Comparison of ENCODE assay signal across 8 cellular contexts in the genomic region with DNA sequence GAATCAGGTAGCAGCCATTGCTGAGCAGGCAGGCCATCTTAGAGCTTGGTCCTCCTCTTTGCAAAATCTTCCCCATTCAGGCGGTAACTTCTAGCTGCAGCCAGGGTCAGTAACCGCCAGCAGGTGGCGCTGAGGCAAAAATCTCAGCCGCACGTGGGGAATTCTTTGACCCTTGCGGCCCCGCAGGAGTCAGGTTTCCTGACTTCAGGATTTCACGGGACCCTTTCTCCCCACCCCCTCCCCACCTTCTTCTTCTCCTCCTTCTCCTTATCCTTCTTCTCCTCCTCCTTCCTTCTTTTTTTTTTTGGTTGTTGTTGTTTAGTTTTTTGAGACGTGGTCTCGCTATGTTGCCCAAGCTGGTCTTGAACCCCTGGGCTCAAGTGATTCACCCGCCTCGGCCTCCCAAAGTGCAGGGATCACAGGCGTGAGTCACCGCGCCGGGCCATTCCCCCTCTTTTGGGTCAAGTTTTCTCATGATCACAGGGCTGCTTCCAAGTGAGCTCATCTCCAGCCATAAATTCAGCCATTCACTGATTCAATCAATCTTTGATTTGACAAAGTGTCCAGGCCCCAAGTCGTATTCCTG. TPM values are rescaled to one million over a fixed set of nuclear protein-coding genes. Genes with fewer than 3 reads are reported as not detected.
DNase-seq lines count a peak whose midpoint lies in the region; ATAC-seq, FAIRE-seq and TF ChIP-seq lines count a peak whose summit lies in the region.

No MANE protein-coding gene starts in this region.

- DNase-seq in D721Med (ENCODE audit: insufficient read length, low spot score) (no peak), HuH-7.5 (ENCODE audit: low spot score) (peak; percentile 64), T follicular helper cell (ENCODE audit: low read depth) (peak; percentile 32), left ventricle myocardium superior (peak; percentile 82), sciatic nerve (ENCODE audit: low spot score) (peak; percentile 86)
- DNase-seq in activated naive CD8-positive, alpha-beta T cell treated with anti-CD3 and anti-CD28 coated beads, Interleukin-2, amount 10 ng/mL, durations not matched to agents 7 days and 5 days: peak; percentile 79

- no peaks in the 10 kb centered on the region for H3K9me3 Mint-ChIP-seq in activated naive CD8-positive, alpha-beta T cell treated with anti-CD3 and anti-CD28 coated beads, Interleukin-2, amount 10 ng/mL, durations not matched to agents 7 days and 5 days

- H3K4me1 Mint-ChIP-seq in activated naive CD8-positive, alpha-beta T cell treated with anti-CD3 and anti-CD28 coated beads, Interleukin-2, amount 10 ng/mL, durations not matched to agents 7 days and 5 days: peaks cover 19% of the 10 kb centered on the region

- H3K27ac Mint-ChIP-seq in activated naive CD8-positive, alpha-beta T cell treated with anti-CD3 and anti-CD28 coated beads, Interleukin-2, amount 10 ng/mL, durations not matched to agents 7 days and 5 days: peak overlapping the region; percentile 87

- POLR2A ChIA-PET in activated naive CD8-positive, alpha-beta T cell treated with anti-CD3 and anti-CD28 coated beads, Interleukin-2, amount 10 ng/mL, durations not matched to agents 7 days and 5 days (lab: Charles Lee): interaction anchor here (0.6 to 1.9 kb wide), 12 partner anchors 8 to 1265 kb away, joined by 3 to 9 read pairs (median 4); partner anchors contain the start of genes MAP3K6 and SLC9A1

- H3K27me3 Mint-ChIP-seq in activated naive CD8-positive, alpha-beta T cell treated with anti-CD3 and anti-CD28 coated beads, Interleukin-2, amount 10 ng/mL, durations not matched to agents 7 days and 5 days: no peaks in the 10 kb centered on the region

- peaks cover 3% of the 10 kb centered on the region for H3K36me3 Mint-ChIP-seq in activated naive CD8-positive, alpha-beta T cell treated with anti-CD3 and anti-CD28 coated beads, Interleukin-2, amount 10 ng/mL, durations not matched to agents 7 days and 5 days

- H3K4me3 Mint-ChIP-seq in activated naive CD8-positive, alpha-beta T cell treated with anti-CD3 and anti-CD28 coated beads, Interleukin-2, amount 10 ng/mL, durations not matched to agents 7 days and 5 days: peak overlapping the region; percentile 90

- FAIRE-seq in D721Med (lab: Jason Lieb, UNC): no peak

- intact Hi-C loops in left ventricle myocardium superior (cut with micrococcal nuclease): loop anchor here (2.0 kb wide), 1 partner anchor 53 kb away; no protein-coding TSS in a partner anchor
- intact Hi-C loops in sciatic nerve (cut with DNase I): loop anchor here (5.0 kb wide), 1 partner anchor 51 kb away; no protein-coding TSS in a partner anchor

- TF ChIP-seq CTCF in D721Med (IDR thresholded peaks at IDR 0.05; ENCODE audit: insufficient read depth, missing control alignments): peak; percentile 76

- peak; percentile 61 for ATAC-seq in activated naive CD8-positive, alpha-beta T cell treated with anti-CD3 and anti-CD28 coated beads, Interleukin-2, amount 10 ng/mL, durations not matched to agents 7 days and 5 days (ENCODE audit: low read depth)
- peak; percentile 78 for ATAC-seq in left ventricle myocardium superior
- peak; percentile 84 for ATAC-seq in sciatic nerve
- ATAC-seq in GM19351 (IDR thresholded peaks at IDR 0.05; ENCODE audit: unreplicated experiment): no peak
- no peak for ATAC-seq in GM21423 (IDR thresholded peaks at IDR 0.05; ENCODE audit: unreplicated experiment)

RNA-seq across cellular contexts. Expression of gene TENT5B, which starts 33.4 kb away (rescaled TPM):
- total RNA-seq in activated naive CD8-positive, alpha-beta T cell treated with anti-CD3 and anti-CD28 coated beads, Interleukin-2, amount 10 ng/mL, durations not matched to agents 7 days and 5 days: not detected
- total RNA-seq in left ventricle myocardium superior (49.6 TPM), sciatic nerve (2.3 TPM)

RNA-seq across cellular contexts. Expression of gene TRNP1, which starts 52.6 kb away (rescaled TPM):
- total RNA-seq in activated naive CD8-positive, alpha-beta T cell treated with anti-CD3 and anti-CD28 coated beads, Interleukin-2, amount 10 ng/mL, durations not matched to agents 7 days and 5 days: not detected
- 27.4 TPM for total RNA-seq in left ventricle myocardium superior
- 22.7 TPM for total RNA-seq in sciatic nerve

Comparison
In these comparisons a context has a peak if more than half of its experiments do, and no peak if none do; other contexts are left out.
1. ATAC-seq: peak in activated naive CD8-positive, alpha-beta T cell treated with anti-CD3 and anti-CD28 coated beads, Interleukin-2, amount 10 ng/mL, durations not matched to agents 7 days and 5 days (single experiment), left ventricle myocardium superior (single experiment) and sciatic nerve (single experiment); none in GM19351 (single experiment) and GM21423 (single experiment).
2. RNA of gene TENT5B, which starts 33.4 kb away (total RNA-seq): 49.6 TPM in left ventricle myocardium superior (single experiment); 2.3 TPM in sciatic nerve (single experiment) and not detected in activated naive CD8-positive, alpha-beta T cell treated with anti-CD3 and anti-CD28 coated beads, Interleukin-2, amount 10 ng/mL, durations not matched to agents 7 days and 5 days; every median in the first group is over 10 times any median in the second.
3. RNA of gene TRNP1, which starts 52.6 kb away (total RNA-seq): 27.4 TPM in left ventricle myocardium superior (single experiment) and 22.7 TPM in sciatic nerve (single experiment); not detected in activated naive CD8-positive, alpha-beta T cell treated with anti-CD3 and anti-CD28 coated beads, Interleukin-2, amount 10 ng/mL, durations not matched to agents 7 days and 5 days; every median in the first group is over 10 times any median in the second.